Comparison of ENCODE assay signal across 9 cellular contexts in genomic region chr12:9648701-9649531, GRCh38. TPM values are rescaled to one million over a fixed set of nuclear protein-coding genes. Genes with fewer than 3 reads are reported as not detected.
DNase-seq lines count a peak whose midpoint lies in the region; ATAC-seq and TF ChIP-seq lines count a peak whose summit lies in the region.
"Had no signal": no experiment of that assay in that cellular context is flagged by ENCODE, and none has a peak within 500 bp of the region (broad histone marks: within the 10 kb centered on the region; RNA-seq: fewer than 3 reads in every experiment).

No MANE protein-coding gene starts in this region.

- peaks cover 8 to 16% of the 10 kb centered on the region in 2 donors for H3K36me3 Mint-ChIP-seq in CD14-positive monocyte

- no peak for ATAC-seq in lung (ENCODE audit: insufficient read depth, low FRiP score)
- ATAC-seq in GM19467 (IDR thresholded peaks at IDR 0.05; ENCODE audit: unreplicated experiment): no peak
- no peak for ATAC-seq in HG03565 (IDR thresholded peaks at IDR 0.05; ENCODE audit: unreplicated experiment)

- H3K9me3 Mint-ChIP-seq in CD14-positive monocyte: peaks cover 2 to 8% (median 5%) of the 10 kb centered on the region in 7 donors

- H2AFZ ChIP-seq in mammary epithelial cell (ENCODE audit: low read depth, low read length): peak overlapping the region; percentile 98

- intact Hi-C loops in CD14-positive monocyte (cut with micrococcal nuclease) (no loop called here), mammary epithelial cell (cut with micrococcal nuclease) (no loop called here), vagina (cut with DNase I) (no loop called here)

- H3K4me2 ChIP-seq in mammary epithelial cell (ENCODE audit: insufficient read depth, low read depth, low read length): peak overlapping the region; percentile 97

- no peaks in the 10 kb centered on the region for H4K20me1 ChIP-seq in mammary epithelial cell (ENCODE audit: insufficient read depth, low read length)

- CTCF ChIA-PET in mammary epithelial cell (lab: Charles Lee; ENCODE audit: low non-redundant PET): no interaction called here

- no peak for TF ChIP-seq POLR2A in vagina (IDR thresholded peaks at IDR 0.05)

- DNase-seq in CD14-positive monocyte (ENCODE audit: low spot score) (no peak), mammary epithelial cell (no peak), lung (ENCODE audit: low spot score) (no peak), vagina (ENCODE audit: extremely low spot score in 2 of 2) (no peak), NCI-H345 treated with DMSO at 0.1 percent for 48 hours (lab: John Stamatoyannopoulos, UW; ENCODE audit: unreplicated experiment) (no peak)

- no peaks in the 10 kb centered on the region for H3K27me3 Mint-ChIP-seq in CD14-positive monocyte (ENCODE audit: low read depth in 3 of 3)

- dilution Hi-C loops in mammary epithelial cell (cut with HindIII; ENCODE audit: low sequenced_read_pairs): no loop called here

- in situ Hi-C loops in mammary epithelial cell (cut with MboI; ENCODE audit: low sequenced_read_pairs in 2 of 2): no loop called here

- H3K36me3 ChIP-seq in KOPT-K1 (ENCODE audit: insufficient read depth, low read length) (no peaks in the 10 kb centered on the region), mammary epithelial cell (ENCODE audit: insufficient read depth, low read length) (no peaks in the 10 kb centered on the region), lung (ENCODE audit: control insufficient read depth in 2 of 2, insufficient read depth in 2 of 2, low read length in 2 of 2) (peaks cover 0 to 6% of the 10 kb centered on the region in 2 donors), vagina (peaks cover 0 to 5% of the 10 kb centered on the region in 2 donors)

- H3K9me3 ChIP-seq in KOPT-K1 (ENCODE audit: insufficient read depth, low read length, poor library complexity, severe bottlenecking) (peaks cover 13% of the 10 kb centered on the region), mammary epithelial cell (replicated peaks; ENCODE audit: insufficient read depth, low read length) (no peaks in the 10 kb centered on the region), lung (ENCODE audit: control insufficient read depth in 2 of 2, insufficient read depth in 1 of 2, low read length in 1 of 2) (no peaks in the 10 kb centered on the region), vagina (no peaks in the 10 kb centered on the region)

- H3K4me3 Mint-ChIP-seq in CD14-positive monocyte: peak overlapping the region; percentile 88 to 89

- TSS peak; percentile 28 for BruUV-seq in mammary epithelial cell (replicated peaks; lab: Mats Ljungman, UMichigan)

- H3K27me3 ChIP-seq in mammary epithelial cell (ENCODE audit: insufficient read depth, low read length) (no peaks in the 10 kb centered on the region), lung (ENCODE audit: control insufficient read depth, insufficient read depth) (no peaks in the 10 kb centered on the region), vagina (no peaks in the 10 kb centered on the region)

- peaks cover 13% of the 10 kb centered on the region for H3K79me2 ChIP-seq in mammary epithelial cell (ENCODE audit: insufficient read depth, low read length)

- WGBS in mammary epithelial cell (ENCODE audit: low coverage, missing lambda C conversion rate): 0% methylated on average over 13 of the region's 13 CpGs
- 3 to 5% methylated on average over 13 of the region's 13 CpGs for WGBS in lung, 2 donors

- H3K4me1 ChIP-seq in mammary epithelial cell (ENCODE audit: insufficient read depth, low read length) (peaks cover 39% of the 10 kb centered on the region), lung (ENCODE audit: control insufficient read depth in 2 of 2, insufficient read depth in 2 of 2, low read length in 2 of 2) (no peaks in the 10 kb centered on the region), vagina (peaks cover 41% of the 10 kb centered on the region)

- TF ChIP-seq CTCF in CD14-positive monocyte (IDR thresholded peaks at IDR 0.05) (no peak), mammary epithelial cell (conservative IDR thresholded peaks at IDR 0.05 in 1 of 2, IDR thresholded peaks at IDR 0.05 in 1 of 2; ENCODE audit: extremely low read depth in 1 of 2, insufficient read depth in 1 of 2, low read depth in 1 of 2, low read length in 2 of 2) (no peak), lung (IDR thresholded peaks at IDR 0.05; ENCODE audit: control extremely low read depth, extremely low read depth) (no peak), vagina (IDR thresholded peaks at IDR 0.05) (no peak)

- H3K4me3 ChIP-seq in mammary epithelial cell (replicated peaks in 1 of 3; ENCODE audit: insufficient read depth in 1 of 3, low read depth in 2 of 3, low read length in 3 of 3): peak overlapping the region; percentile 46 to 82 (median 64)
- peak overlapping the region; percentile 62 for H3K4me3 ChIP-seq in lung
- H3K4me3 ChIP-seq in vagina: peak overlapping the region; percentile 75 to 93

- H3K27ac ChIP-seq in KOPT-K1 (ENCODE audit: low read depth, low read length, poor library complexity, severe bottlenecking) (peak overlapping the region; percentile 73), mammary epithelial cell (ENCODE audit: insufficient read depth, low read depth, low read length) (peak overlapping the region; percentile 90), lung (ENCODE audit: low read depth in 1 of 2, low read length in 1 of 2) (peak overlapping the region; percentile 79 to 97), vagina (peak overlapping the region; percentile 94)

- H3K9ac ChIP-seq in mammary epithelial cell (ENCODE audit: insufficient read depth, low read length): peak overlapping the region; percentile 81

- peaks cover 43% of the 10 kb centered on the region for H3K4me1 Mint-ChIP-seq in CD14-positive monocyte

- H3K27ac Mint-ChIP-seq in CD14-positive monocyte: peak overlapping the region; percentile 94 to 98 (median 97)

RNA-seq across cellular contexts. Expression of gene CLEC2D, which starts 20.6 kb away (rescaled TPM):
- polyA plus RNA-seq in CD14-positive monocyte (1 to 10 TPM; 2.5 to 3.9 TPM), mammary epithelial cell (0.57 TPM), lung (1 to 10 TPM; 4.4 to 6.4 TPM)
- total RNA-seq in mammary epithelial cell (1 to 10 TPM; 3.8 to 4.6 TPM), lung (10 to 100 TPM; 11.6 to 30.5 TPM), vagina (13.5 TPM)
- polyA minus RNA-seq in mammary epithelial cell: 0.21 TPM

RNA-seq across cellular contexts. Expression of gene KLRB1, which starts 41.2 kb away (rescaled TPM):
- polyA plus RNA-seq in CD14-positive monocyte: under 1 TPM; 0.28 to 0.29 TPM
- total RNA-seq in mammary epithelial cell: not detected
- polyA plus RNA-seq in mammary epithelial cell: not detected
- not detected for polyA minus RNA-seq in mammary epithelial cell
- total RNA-seq in lung: 1 to 10 TPM; 1.4 to 3.5 TPM
- polyA plus RNA-seq in lung: 1 to 10 TPM; 1.9 to 2.7 TPM
- total RNA-seq in vagina: 1.5 TPM
- total RNA-seq: HT1080 had no signal
